14 cellular contexts compared by ENCODE assay signal in genomic region chr2:241811209-241811951, GRCh38. TPM values are rescaled to one million over a fixed set of nuclear protein-coding genes. Genes with fewer than 3 reads are reported as not detected.
A peak's percentile ranks its signal among the peaks of the same experiment; 100 is the strongest.
DNase-seq lines count a peak whose midpoint lies in the region; ATAC-seq, FAIRE-seq and TF ChIP-seq lines count a peak whose summit lies in the region.
"Had no signal": no experiment of that assay in that cellular context is flagged by ENCODE, and none has a peak within 500 bp of the region (broad histone marks: within the 10 kb centered on the region; RNA-seq: fewer than 3 reads in every experiment).

No MANE protein-coding gene starts in this region.

- FAIRE-seq in frontal cortex (lab: Jason Lieb, UNC) = no peak

- no peaks in the 10 kb centered on the region for H3K4me1 ChIP-seq in lower lobe of right lung
- H3K4me1 ChIP-seq in testis = peaks cover 19% of the 10 kb centered on the region
- H3K4me1 ChIP-seq: stomach had no signal

- H3K27me3 ChIP-seq in lower lobe of right lung (ENCODE audit: low read depth) = peaks cover 20% of the 10 kb centered on the region
- no peaks in the 10 kb centered on the region for H3K27me3 ChIP-seq in testis

- DNase-seq in GM20000 (ENCODE audit: low spot score) (peak; percentile 26), frontal cortex (ENCODE audit: low spot score in 2 of 2) (peak; percentile 69 to 75), lower lobe of right lung (peak; percentile 46), testis (peak; percentile 54), GM19238 (ENCODE audit: insufficient read length, low spot score) (no peak), NCI-H1694 (lab: John Stamatoyannopoulos, UW) (no peak)
- DNase-seq: activated CD8-positive, alpha-beta memory T cell treated with anti-CD3 and anti-CD28 coated beads, Interleukin-2, amount 50 U/mL, for 48 hours; activated naive CD8-positive, alpha-beta T cell treated with anti-CD3 and anti-CD28 coated beads, Interleukin-2, amount 50 U/mL, for 24 hours; stomach had no signal

- H3K36me3 ChIP-seq in lower lobe of right lung (no peaks in the 10 kb centered on the region), testis (ENCODE audit: low read depth, missing control alignments) (no peaks in the 10 kb centered on the region)
- H3K36me3 ChIP-seq: stomach, WERI-Rb-1 had no signal

- H3K4me3 ChIP-seq in lower lobe of right lung (no peak overlapping the region), testis (no peak overlapping the region)
- H3K4me3 ChIP-seq: stomach had no signal

- H3K27ac ChIP-seq in lower lobe of right lung (no peak overlapping the region), testis (no peak overlapping the region)
- H3K27ac ChIP-seq: stomach, WERI-Rb-1 had no signal

- no peaks in the 10 kb centered on the region for H3K9me3 ChIP-seq in lower lobe of right lung
- no peaks in the 10 kb centered on the region for H3K9me3 ChIP-seq in testis
- H3K9me3 ChIP-seq: stomach had no signal

- no peak for TF ChIP-seq CTCF in GM20000 (IDR thresholded peaks at IDR 0.05; ENCODE audit: extremely low read depth, missing control alignments)
- TF ChIP-seq CTCF in lower lobe of right lung (IDR thresholded peaks at IDR 0.05) = no peak
- no peak for TF ChIP-seq CTCF in testis (IDR thresholded peaks at IDR 0.05)

- TF ChIP-seq POLR2A in testis (IDR thresholded peaks at IDR 0.05) = no peak

- intact Hi-C loops in lower lobe of right lung (cut with DNase I) = no loop called here
- intact Hi-C loops in testis (cut with DNase I; ENCODE audit: low total_unique reads) = no loop called here

- ATAC-seq in lower lobe of right lung (peak in 1 of 2 donors; percentile 10), esophagus mucosa (no peak)
- ATAC-seq: activated naive CD8-positive, alpha-beta T cell treated with anti-CD3 and anti-CD28 coated beads, Interleukin-2, amount 50 U/mL, for 24 hours; HCT116 had no signal

- WGBS in testis, 2 donors = 83 to 96% methylated on average over 11 to 27 of the region's 27 CpGs

RNA-seq across cellular contexts. Expression of gene NEU4, which starts 2.4 kb away (rescaled TPM):
- total RNA-seq in frontal cortex = 1.6 TPM
- not detected for total RNA-seq in lower lobe of right lung
- 1 to 10 TPM; 1.6 to 2.0 TPM for total RNA-seq in testis
- polyA plus RNA-seq in testis (ENCODE audit: insufficient read depth, low read depth, low replicate concordance) = 0.88 TPM
- total RNA-seq in esophagus mucosa = not detected
- total RNA-seq: fibroblast of lung had no signal
- polyA plus RNA-seq: fibroblast of lung had no signal

RNA-seq across cellular contexts. Expression of gene GAL3ST2, which starts 34.8 kb away (rescaled TPM):
- 0.41 TPM for total RNA-seq in frontal cortex
- total RNA-seq in lower lobe of right lung = not detected
- total RNA-seq in testis = 1 to 10 TPM; 2.8 to 4.3 TPM
- 0.54 TPM for polyA plus RNA-seq in testis (ENCODE audit: insufficient read depth, low read depth, low replicate concordance)
- not detected for total RNA-seq in esophagus mucosa
- polyA plus RNA-seq: fibroblast of lung, stomach had no signal

RNA-seq across cellular contexts. Expression of gene PDCD1, which starts 47.3 kb away (rescaled TPM):
- 0.41 TPM for total RNA-seq in frontal cortex
- 1.4 TPM for total RNA-seq in lower lobe of right lung
- total RNA-seq in testis = under 1 TPM; 0.37 to 0.39 TPM
- polyA plus RNA-seq in testis (ENCODE audit: insufficient read depth, low read depth, low replicate concordance) = 0.47 TPM
- total RNA-seq in esophagus mucosa = 0.20 TPM
- total RNA-seq: fibroblast of lung had no signal
- polyA plus RNA-seq: fibroblast of lung had no signal

RNA-seq across cellular contexts. Expression of gene RTP5, which starts 58.1 kb away (rescaled TPM):
- total RNA-seq in frontal cortex (2.4 TPM), lower lobe of right lung (not detected), testis (under 1 TPM; 0.47 to 0.93 TPM), esophagus mucosa (not detected)
- 0.13 TPM for polyA plus RNA-seq in testis (ENCODE audit: insufficient read depth, low read depth, low replicate concordance)
- total RNA-seq: fibroblast of lung, mucosa of gallbladder had no signal
- polyA plus RNA-seq: fibroblast of lung had no signal

Comparison
In these comparisons a context has a peak if more than half of its experiments do, and no peak if none do; other contexts are left out.
1. DNase-seq: peak in GM20000 (single experiment), frontal cortex (2 of 2), lower lobe of right lung (single experiment) and testis (single experiment); none in GM19238 (single experiment) and NCI-H1694 (single experiment).